24 cellular contexts compared by ENCODE assay signal in genomic region chr16:53629151-53629550, GRCh38.
"Had no signal": no experiment of that assay in that cellular context is flagged by ENCODE, and none has a peak within 500 bp of the region (broad histone marks: within the 10 kb centered on the region; RNA-seq: fewer than 3 reads in every experiment).

No MANE protein-coding gene starts in this region.

- H3K4me3 Mint-ChIP-seq: memory B cell, mesothelial cell of epicardium, natural killer cell, neural crest cell had no signal

- H3K9me3 Mint-ChIP-seq: memory B cell, mesothelial cell of epicardium, natural killer cell, neural crest cell had no signal

- DNase-seq: effector memory CD4-positive, alpha-beta T cell; esophagus squamous epithelium; foreskin fibroblast; head of caudate nucleus; kidney; left cardiac atrium; left ventricle myocardium inferior; lower lobe of right lung; natural killer cell; sigmoid colon; stimulated activated CD4-positive, alpha-beta T cell treated with anti-CD3 and anti-CD28 coated beads, Interleukin-12 subunit alpha, Interleukin-12 subunit beta, amount 100 ng/mL, for 4 hours; stimulated activated CD4-positive, alpha-beta T cell treated with anti-CD3 and anti-CD28 coated beads, Interleukin-2, amount 100 ng/mL, for 48 hours; stimulated activated naive CD4-positive, alpha-beta T cell treated with Interleukin-2 at 50 U/mL for 16 hours; tibial artery; upper lobe of left lung; uterus had no signal

- H3K4me1 Mint-ChIP-seq: natural killer cell had no signal

- H3K4me3 ChIP-seq: esophagus squamous epithelium, gastroesophageal sphincter, hepatocyte, left ventricle myocardium inferior, lower lobe of right lung, right atrium auricular region, sigmoid colon, skin epidermis, tibial artery, upper lobe of left lung, uterus had no signal

- H3K27ac ChIP-seq: epithelial cell of prostate, esophagus squamous epithelium, gastroesophageal sphincter, hepatocyte, left ventricle myocardium inferior, lower lobe of right lung, right atrium auricular region, sigmoid colon, skin epidermis, tibial artery, upper lobe of left lung, uterus had no signal

- H3K27me3 ChIP-seq: esophagus squamous epithelium, gastroesophageal sphincter, hepatocyte, right atrium auricular region, sigmoid colon, tibial artery, upper lobe of left lung, uterus had no signal

- H3K36me3 Mint-ChIP-seq: memory B cell, natural killer cell had no signal

- H3K9me3 ChIP-seq: esophagus squamous epithelium, gastroesophageal sphincter, left ventricle myocardium inferior, lower lobe of right lung, right atrium auricular region, sigmoid colon, tibial artery, upper lobe of left lung, uterus had no signal

- H3K4me2 ChIP-seq: hepatocyte had no signal

- H3K27me3 Mint-ChIP-seq: memory B cell had no signal

- H3K27ac Mint-ChIP-seq: memory B cell, mesothelial cell of epicardium, natural killer cell had no signal

- H3K4me1 ChIP-seq: esophagus squamous epithelium, lower lobe of right lung, right atrium auricular region, tibial artery, upper lobe of left lung, uterus had no signal

- H3K36me3 ChIP-seq: esophagus squamous epithelium, gastroesophageal sphincter, lower lobe of right lung, right atrium auricular region, sigmoid colon, tibial artery, upper lobe of left lung, uterus had no signal
